Comparison of ENCODE assay signal across 17 cellular contexts in genomic region chr17:1312261-1312870, GRCh38. TPM values are rescaled to one million over a fixed set of nuclear protein-coding genes. Genes with fewer than 3 reads are reported as not detected.
DNase-seq lines count a peak whose midpoint lies in the region; ATAC-seq and TF ChIP-seq lines count a peak whose summit lies in the region.
"Had no signal": no experiment of that assay in that cellular context is flagged by ENCODE, and none has a peak within 500 bp of the region (broad histone marks: within the 10 kb centered on the region; RNA-seq: fewer than 3 reads in every experiment).

No MANE protein-coding gene starts in this region.

- no peaks in the 10 kb centered on the region for H3K79me2 ChIP-seq in neural progenitor cell (ENCODE audit: low read depth)

- no peak overlapping the region for H3K4me3 Mint-ChIP-seq in neural progenitor cell

- dilution Hi-C loops in IMR-90 (cut with HindIII; ENCODE audit: low sequenced_read_pairs, unreplicated experiment): no loop called here

- H3K27me3 ChIP-seq in IMR-90 (ENCODE audit: control insufficient read depth, insufficient read depth, low read length) (peaks cover 16% of the 10 kb centered on the region), WERI-Rb-1 (ENCODE audit: insufficient read depth, low read depth, severe bottlenecking) (no peaks in the 10 kb centered on the region), neural progenitor cell (peaks cover 12% of the 10 kb centered on the region)
- H3K27me3 ChIP-seq: testis had no signal

- no peaks in the 10 kb centered on the region for H3K36me3 Mint-ChIP-seq in neural progenitor cell

- intact Hi-C loops in IMR-90 (cut with micrococcal nuclease): no loop called here

- H3F3A ChIP-seq in neural progenitor cell (ENCODE audit: low read depth): no peaks in the 10 kb centered on the region

- in situ Hi-C loops in IMR-90 (cut with MboI; ENCODE audit: low sequenced_read_pairs): no loop called here

- no peak overlapping the region for H2BK20ac ChIP-seq in IMR-90 (ENCODE audit: low read depth, low read length)

- no peak overlapping the region for H4K91ac ChIP-seq in IMR-90 (ENCODE audit: insufficient read depth, low read depth, low read length)

- H2AFZ ChIP-seq in IMR-90 (replicated peaks; ENCODE audit: low read length, poor library complexity) (no peak overlapping the region), neural progenitor cell (replicated peaks) (peak overlapping the region; percentile 72)

- no peak for TF ChIP-seq RAD21 in IMR-90 (IDR thresholded peaks at IDR 0.05; ENCODE audit: low read length)

- H2AK5ac ChIP-seq in IMR-90 (ENCODE audit: low read depth, low read length): no peak overlapping the region

- no peaks in the 10 kb centered on the region for H3K9me1 ChIP-seq in IMR-90 (ENCODE audit: insufficient read depth, low read length)

- no peak overlapping the region for H4K8ac ChIP-seq in IMR-90 (ENCODE audit: low read depth in 2 of 2, low read length in 2 of 2)

- no peak overlapping the region for H3K14ac ChIP-seq in IMR-90 (replicated peaks; ENCODE audit: low read depth, low read length)

- H3K9me3 ChIP-seq in IMR-90 (ENCODE audit: control insufficient read depth, insufficient read depth, low read length) (peaks cover 2% of the 10 kb centered on the region; the same call in 1 of the 2 replicates), WERI-Rb-1 (ENCODE audit: severe bottlenecking) (no peaks in the 10 kb centered on the region), neural progenitor cell (ENCODE audit: low read depth) (no peaks in the 10 kb centered on the region)
- H3K9me3 ChIP-seq: esophagus squamous epithelium, testis had no signal

- H3K9me3 Mint-ChIP-seq in neural progenitor cell: no peaks in the 10 kb centered on the region

- WGBS in IMR-90 (ENCODE audit: extremely low coverage in 2 of 2, insufficient read length in 1 of 2), 2 experiments: 0% methylated on average over 1 of the region's 9 CpGs; no CpG with 5 or more reads in 1 of the 2 experiments

- ATAC-seq in IMR-90 (ENCODE audit: low read depth): no peak
- ATAC-seq in HG03457 (IDR thresholded peaks at IDR 0.05; ENCODE audit: unreplicated experiment): no peak
- ATAC-seq: Right ventricle myocardium inferior had no signal

- H3K56ac ChIP-seq in IMR-90 (ENCODE audit: extremely low read depth, insufficient read depth, low read length): no peak overlapping the region

- POLR2A ChIA-PET in IMR-90 (lab: Charles Lee; ENCODE audit: unreplicated experiment): no interaction called here

- peaks cover 19% of the 10 kb centered on the region for H3K27me3 Mint-ChIP-seq in neural progenitor cell (ENCODE audit: insufficient read depth, low read depth)

- H3K23ac ChIP-seq in IMR-90 (ENCODE audit: low read depth, low read length): no peak overlapping the region

- H3K79me1 ChIP-seq in IMR-90 (ENCODE audit: low read depth in 1 of 2, low read length in 2 of 2): no peaks in the 10 kb centered on the region

- H4K20me1 ChIP-seq in IMR-90 (ENCODE audit: insufficient read depth, low read length): no peaks in the 10 kb centered on the region
- no peaks in the 10 kb centered on the region for H4K20me1 ChIP-seq in neural progenitor cell (ENCODE audit: low read depth)

- no peak overlapping the region for H4K5ac ChIP-seq in IMR-90 (ENCODE audit: low read depth, low read length)

- H2BK5ac ChIP-seq in IMR-90 (ENCODE audit: low read depth, low read length, poor library complexity, severe bottlenecking): no peak overlapping the region

- no peak overlapping the region for H2BK15ac ChIP-seq in IMR-90 (ENCODE audit: low read depth, low read length)

- H3K9ac ChIP-seq in IMR-90 (ENCODE audit: low read depth, low read length) (no peak overlapping the region), neural progenitor cell (no peak overlapping the region)

- H3K36me3 ChIP-seq in IMR-90 (ENCODE audit: control insufficient read depth, insufficient read depth, low read length) (no peaks in the 10 kb centered on the region), WERI-Rb-1 (no peaks in the 10 kb centered on the region), neural progenitor cell (no peaks in the 10 kb centered on the region)
- H3K36me3 ChIP-seq: esophagus squamous epithelium had no signal

- H3K18ac ChIP-seq in IMR-90 (ENCODE audit: low read depth, low read length): no peak overlapping the region

- no peak for TF ChIP-seq CTCF in IMR-90 (conservative IDR thresholded peaks at IDR 0.05; ENCODE audit: low read depth, low read length)
- no peak for TF ChIP-seq CTCF in WERI-Rb-1 (IDR thresholded peaks at IDR 0.05; ENCODE audit: low read depth, low read length)
- TF ChIP-seq CTCF in neural progenitor cell (IDR thresholded peaks at IDR 0.05): no peak

- H3K4me2 ChIP-seq in IMR-90 (ENCODE audit: low read depth, low read length): no peak overlapping the region
- peak overlapping the region; percentile 47 for H3K4me2 ChIP-seq in neural progenitor cell

- no peak overlapping the region for H3K4ac ChIP-seq in IMR-90 (ENCODE audit: low read depth, low read length)

- H3K27ac ChIP-seq in IMR-90 (ENCODE audit: insufficient read depth, low read length) (no peak overlapping the region), WERI-Rb-1 (no peak overlapping the region), neural progenitor cell (no peak overlapping the region)
- H3K27ac ChIP-seq: esophagus squamous epithelium, testis had no signal

- H3K4me1 Mint-ChIP-seq in neural progenitor cell: peaks cover 9% of the 10 kb centered on the region

- no peak overlapping the region for H2AK9ac ChIP-seq in IMR-90 (replicated peaks; ENCODE audit: low read depth, low read length, poor library complexity)

- H2BK120ac ChIP-seq in IMR-90 (ENCODE audit: low read depth, low read length): no peak overlapping the region

- DNase-seq in NCI-H345 (lab: John Stamatoyannopoulos, UW): peak; percentile 7
- no peak for DNase-seq in NCI-H345 treated with DMSO at 0.1 percent for 48 hours (lab: John Stamatoyannopoulos, UW; ENCODE audit: unreplicated experiment)
- DNase-seq in IMR-90: no peak
- peak; percentile 71 for DNase-seq in WERI-Rb-1
- peak; percentile 84 for DNase-seq in neural progenitor cell (ENCODE audit: low spot score)
- DNase-seq in KG1 (lab: John Stamatoyannopoulos, UW): no peak
- no peak for DNase-seq in activated CD8-positive, alpha-beta memory T cell treated with anti-CD3 and anti-CD28 coated beads, Interleukin-2, amount 50 U/mL, for 48 hours
- DNase-seq: activated CD4-positive, CD25-positive, alpha-beta regulatory T cell; activated gamma-delta T cell; cerebellar nuclear complex; esophagus squamous epithelium; NCI-H2081; testis had no signal

- H3K4me1 ChIP-seq in IMR-90 (ENCODE audit: control insufficient read depth, insufficient read depth, low read length) (no peaks in the 10 kb centered on the region), neural progenitor cell (peaks cover 9% of the 10 kb centered on the region)
- H3K4me1 ChIP-seq: esophagus squamous epithelium, testis had no signal

- H3K27ac Mint-ChIP-seq in neural progenitor cell: no peak overlapping the region

- H3K4me3 ChIP-seq in IMR-90 (ENCODE audit: insufficient read depth, low read depth, low read length) (no peak overlapping the region), WERI-Rb-1 (ENCODE audit: low read depth, low read length) (no peak overlapping the region), neural progenitor cell (no peak overlapping the region)
- H3K4me3 ChIP-seq: esophagus squamous epithelium, testis had no signal

- CTCF ChIA-PET in IMR-90 (lab: Yijun Ruan, JAX): no interaction called here

- BruUV-seq in IMR-90 (replicated peaks; lab: Mats Ljungman, UMichigan): no TSS peak

- no peak for TF ChIP-seq POLR2A in IMR-90 (IDR thresholded peaks at IDR 0.05; ENCODE audit: low read depth, low read length)

TF ChIP-seq in IMR-90, 13 proteins besides CTCF, POLR2A, EP300 and RAD21:
- no peak for TF ChIP-seq MXI1 (IDR thresholded peaks at IDR 0.05; ENCODE audit: borderline replicate concordance, low read depth, low read length)
- no peak for TF ChIP-seq NFE2L2 (IDR thresholded peaks at IDR 0.05; ENCODE audit: low read depth, low read length)
- no peak for TF ChIP-seq SMC3 (IDR thresholded peaks at IDR 0.05; ENCODE audit: low read depth, low read length)
- no peak for TF ChIP-seq RFX5 (IDR thresholded peaks at IDR 0.05; ENCODE audit: low read depth, low read length)
- no peak for TF ChIP-seq MAFK (IDR thresholded peaks at IDR 0.05; ENCODE audit: low read depth, low read length)
- no peak for TF ChIP-seq BHLHE40 (IDR thresholded peaks at IDR 0.05; ENCODE audit: low read depth, low read length)
- peak; percentile 36; the same call in 1 of the 2 replicates for TF ChIP-seq USF2 (IDR thresholded peaks at IDR 0.05; ENCODE audit: low read depth, low read length)

RNA-seq across cellular contexts. Expression of gene TRARG1, which starts 32.9 kb away (rescaled TPM):
- total RNA-seq in IMR-90 (2012; rRNA removed): not detected in 2 replicates
- not detected in 2 replicates for polyA plus RNA-seq in IMR-90 (2012; rRNA removed)
- not detected in 2 replicates for polyA plus RNA-seq in IMR-90 (2012; cell fraction: cytosol; rRNA removed)
- not detected in 2 replicates for polyA plus RNA-seq in IMR-90 (2012; cell fraction: nucleus; rRNA removed; ENCODE audit: low replicate concordance)
- total RNA-seq in neural progenitor cell (ENCODE audit: low replicate concordance): 0.06 TPM in 1 of 2 replicates, not detected in the other
- total RNA-seq: esophagus squamous epithelium, HT1080 had no signal
- polyA plus RNA-seq: AG04450 had no signal

RNA-seq across cellular contexts. Expression of gene BHLHA9, which starts 42.1 kb away (rescaled TPM):
- total RNA-seq in IMR-90 (2012; rRNA removed): not detected in 2 replicates
- not detected in 2 replicates for polyA plus RNA-seq in IMR-90 (2012; rRNA removed)
- not detected in 2 replicates for polyA plus RNA-seq in IMR-90 (2012; cell fraction: cytosol; rRNA removed)
- polyA plus RNA-seq in IMR-90 (2012; cell fraction: nucleus; rRNA removed; ENCODE audit: low replicate concordance): not detected in 2 replicates
- total RNA-seq in neural progenitor cell (ENCODE audit: low replicate concordance): not detected in 2 replicates
- total RNA-seq: esophagus squamous epithelium, HT1080, Right ventricle myocardium inferior had no signal
- polyA plus RNA-seq: AG04450 had no signal

Comparison
In these comparisons a context has a peak if more than half of its experiments do, and no peak if none do; other contexts are left out.
1. DNase-seq: peak in NCI-H345 (single experiment), WERI-Rb-1 (single experiment) and neural progenitor cell (single experiment); none in NCI-H345 treated with DMSO at 0.1 percent for 48 hours (single experiment), IMR-90 (single experiment), KG1 (single experiment) and activated CD8-positive, alpha-beta memory T cell treated with anti-CD3 and anti-CD28 coated beads, Interleukin-2, amount 50 U/mL, for 48 hours (single experiment).